27 cellular contexts compared by ENCODE assay signal in genomic region chr2:32752205-32752604, GRCh38.
A peak's percentile ranks its signal among the peaks of the same experiment; 100 is the strongest.
DNase-seq lines count a peak whose midpoint lies in the region.
"Had no signal": no experiment of that assay in that cellular context is flagged by ENCODE, and none has a peak within 500 bp of the region (broad histone marks: within the 10 kb centered on the region; RNA-seq: fewer than 3 reads in every experiment).

No MANE protein-coding gene starts in this region.

- H3K27me3 ChIP-seq in SJCRH30, result no peaks in the 10 kb centered on the region
- H3K27me3 ChIP-seq: dorsolateral prefrontal cortex, testis, vagina had no signal

- peaks cover 19% of the 10 kb centered on the region for H3K4me1 ChIP-seq in SJCRH30

- H3K9me3 ChIP-seq in SJCRH30 (replicated peaks), result peaks cover 7% of the 10 kb centered on the region
- H3K9me3 ChIP-seq: testis, vagina had no signal

- DNase-seq in GM03348 (ENCODE audit: low spot score) (peak; percentile 58), SJCRH30 (peak in 1 of 2 experiments; percentile 37), fibroblast of gingiva (ENCODE audit: low read depth) (peak; percentile 62), non-pigmented ciliary epithelial cell (ENCODE audit: low read depth) (peak; percentile 19), NCI-H2227 (lab: John Stamatoyannopoulos, UW; ENCODE audit: unreplicated experiment) (no peak), NOMO-1 treated with DMSO at 0.1 percent for 48 hours (lab: John Stamatoyannopoulos, UW; ENCODE audit: unreplicated experiment) (no peak), DMS53 (lab: John Stamatoyannopoulos, UW) (no peak)
- no peak for DNase-seq in activated CD8-positive, alpha-beta memory T cell treated with anti-CD3 and anti-CD28 coated beads, Interleukin-2, amount 50 U/mL, for 48 hours
- DNase-seq: activated CD4-positive, alpha-beta T cell treated with anti-CD3 and anti-CD28 coated beads for 1 hour; activated CD8-positive, alpha-beta memory T cell treated with anti-CD3 and anti-CD28 coated beads for 24 hours; activated T-cell treated with anti-CD3 and anti-CD28 coated beads, Interleukin-2, amount 50 U/mL, for 4 hours; amniotic stem cell; caudate nucleus; dorsolateral prefrontal cortex; head of caudate nucleus; left cardiac atrium; naive thymus-derived CD8-positive, alpha-beta T cell; NCI-H1417 treated with DMSO at 0.1 percent for 48 hours; NCI-H446; NCI-H82; PC-9; SIG-M5; stimulated activated naive CD4-positive, alpha-beta T cell treated with Interleukin-2 at 50 U/mL for 16 hours; T-helper 1 cell; testis had no signal

- peak overlapping the region; percentile 36; the same call in 1 of the 2 replicates for H3K27ac ChIP-seq in SJCRH30
- H3K27ac ChIP-seq: C4-2B, dorsolateral prefrontal cortex, PC-9, testis, vagina had no signal

- no peak overlapping the region for H3K4me3 ChIP-seq in SJCRH30
- H3K4me3 ChIP-seq: dorsolateral prefrontal cortex, PC-9, testis, vagina had no signal

- H3K36me3 ChIP-seq in SJCRH30, result peaks cover 4% of the 10 kb centered on the region; the same call in 1 of the 2 replicates
- H3K36me3 ChIP-seq: vagina had no signal

Comparison
In these comparisons a context has a peak if more than half of its experiments do, and no peak if none do; other contexts are left out.
1. DNase-seq: peak in GM03348 (single experiment), fibroblast of gingiva (single experiment) and non-pigmented ciliary epithelial cell (single experiment); none in NCI-H2227 (single experiment), NOMO-1 treated with DMSO at 0.1 percent for 48 hours (single experiment), activated CD8-positive, alpha-beta memory T cell treated with anti-CD3 and anti-CD28 coated beads, Interleukin-2, amount 50 U/mL, for 48 hours (single experiment) and DMS53 (single experiment).